18 cellular contexts compared by ENCODE assay signal in the genomic region with DNA sequence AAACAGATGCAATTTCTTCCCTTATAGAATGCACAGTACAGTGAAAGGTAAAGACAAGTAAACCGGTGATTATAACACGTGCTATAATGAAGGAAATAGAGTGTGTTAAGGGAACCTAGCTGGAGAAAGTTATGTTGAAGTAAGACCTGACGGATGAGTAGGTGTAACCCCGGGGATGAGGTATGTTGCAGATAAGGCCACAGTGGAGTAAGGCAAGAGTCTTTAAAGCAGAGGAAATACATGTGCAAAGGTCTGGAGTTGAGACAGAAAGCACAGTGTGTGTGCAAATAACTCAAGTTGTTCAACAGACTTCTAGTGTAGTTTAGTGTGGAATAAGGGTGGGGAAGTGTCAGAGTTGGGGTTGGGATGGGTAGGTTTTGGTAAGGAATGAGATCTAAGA. TPM values are rescaled to one million over a fixed set of nuclear protein-coding genes. Genes with fewer than 3 reads are reported as not detected.
A peak's percentile ranks its signal among the peaks of the same experiment; 100 is the strongest.
DNase-seq lines count a peak whose midpoint lies in the region; ATAC-seq, FAIRE-seq and TF ChIP-seq lines count a peak whose summit lies in the region.
"Had no signal": no experiment of that assay in that cellular context is flagged by ENCODE, and none has a peak within 500 bp of the region (broad histone marks: within the 10 kb centered on the region; RNA-seq: fewer than 3 reads in every experiment).

No MANE protein-coding gene starts in this region.

- peaks cover 27% of the 10 kb centered on the region for H3K4me1 ChIP-seq in HepG2 (ENCODE audit: insufficient read depth, low read length)
- peaks cover 0 to 15% (median 0%) of the 10 kb centered on the region in 4 donors for H3K4me1 ChIP-seq in right lobe of liver
- H3K4me1 ChIP-seq in hepatocyte (ENCODE audit: insufficient read depth), result peaks cover 7% of the 10 kb centered on the region
- peaks cover 0 to 43% (median 9%) of the 10 kb centered on the region in 4 donors for H3K4me1 ChIP-seq in tibial nerve

- H3K9me3 ChIP-seq in HepG2 (ENCODE audit: low read length), result no peaks in the 10 kb centered on the region
- H3K9me3 ChIP-seq in right lobe of liver, result no peaks in the 10 kb centered on the region
- H3K9me3 ChIP-seq in T-helper 17 cell (ENCODE audit: control insufficient read depth, low read length, poor library complexity, severe bottlenecking), result no peaks in the 10 kb centered on the region
- H3K9me3 ChIP-seq in hepatocyte (ENCODE audit: low read depth), result no peaks in the 10 kb centered on the region
- no peaks in the 10 kb centered on the region for H3K9me3 ChIP-seq in tibial nerve

- H2AFZ ChIP-seq in HepG2 (ENCODE audit: low read length) (no peak overlapping the region), hepatocyte (no peak overlapping the region)

- H3K4me1 Mint-ChIP-seq in T-helper 17 cell, result peaks cover 23% of the 10 kb centered on the region

- H3K9ac ChIP-seq in HepG2 (ENCODE audit: insufficient read depth, low read depth, low read length), result no peak overlapping the region

- WGBS in HepG2 (ENCODE audit: low lambda C conversion rate), result 81% methylated on average over 4 of the region's 4 CpGs
- 83% methylated on average over 4 of the region's 4 CpGs for WGBS in right lobe of liver (ENCODE audit: insufficient coverage, low coverage, low lambda C conversion rate, missing lambda C conversion rate)
- WGBS in hepatocyte (ENCODE audit: low lambda C conversion rate, missing lambda C conversion rate), result 64% methylated on average over 4 of the region's 4 CpGs
- WGBS in tibial nerve, 2 donors, result 87 to 91% methylated on average over 4 of the region's 4 CpGs

- FAIRE-seq in HepG2 (lab: Jason Lieb, UNC), result no peak
- FAIRE-seq: GM12891, HTR-8/SVneo, RCC 7860 had no signal

- TF ChIP-seq RAD21 in HepG2 (CRISPR knock-in tag; IDR thresholded peaks at IDR 0.05), result no peak

- H3K27me3 ChIP-seq in HepG2 (ENCODE audit: control insufficient read depth in 1 of 2, insufficient read depth in 2 of 2, low read length in 2 of 2) (peaks cover 0 to 3% of the 10 kb centered on the region in 2 experiments; a peak in 1 of 5 replicates), right lobe of liver (no peaks in the 10 kb centered on the region), hepatocyte (no peaks in the 10 kb centered on the region), tibial nerve (no peaks in the 10 kb centered on the region)

- no peak for ATAC-seq in HepG2
- no peak for ATAC-seq in right lobe of liver
- ATAC-seq in T-helper 17 cell, result no peak

- no peaks in the 10 kb centered on the region for H3K36me3 ChIP-seq in HepG2 (replicated peaks in 1 of 2; ENCODE audit: control insufficient read depth in 1 of 2, insufficient read depth in 2 of 2, low read length in 2 of 2)
- no peaks in the 10 kb centered on the region for H3K36me3 ChIP-seq in right lobe of liver
- H3K36me3 ChIP-seq in hepatocyte (replicated peaks; ENCODE audit: insufficient read depth, low read depth), result no peaks in the 10 kb centered on the region
- peaks cover 0 to 14% (median 0%) of the 10 kb centered on the region in 3 donors for H3K36me3 ChIP-seq in tibial nerve

- H3K27me3 Mint-ChIP-seq in T-helper 17 cell, result no peaks in the 10 kb centered on the region

- TF ChIP-seq CTCF in HepG2 (CRISPR knock-in tag; IDR thresholded peaks at IDR 0.05) (no peak), right lobe of liver (IDR thresholded peaks at IDR 0.05) (no peak), hepatocyte (IDR thresholded peaks at IDR 0.05; ENCODE audit: poor library complexity) (no peak), tibial nerve (IDR thresholded peaks at IDR 0.05) (no peak), GM10248 (IDR thresholded peaks at IDR 0.05; ENCODE audit: control extremely low read depth, extremely low read depth, low read depth, missing control alignments) (no peak)

- H4K20me1 ChIP-seq in HepG2 (ENCODE audit: insufficient read depth, low read length), result no peaks in the 10 kb centered on the region
- H4K20me1 ChIP-seq in hepatocyte (ENCODE audit: insufficient read depth, poor library complexity, severe bottlenecking), result no peaks in the 10 kb centered on the region

- H3K27ac Mint-ChIP-seq in T-helper 17 cell, result peak overlapping the region; percentile 12

- H3K4me2 ChIP-seq in HepG2 (ENCODE audit: low read depth, low read length) (0 out of 2 replicates have a peak overlapping the region, but pooled peaks have one; percentile 15), hepatocyte (peak overlapping the region; percentile 40)

- peaks cover 3% of the 10 kb centered on the region for H3K36me3 Mint-ChIP-seq in T-helper 17 cell (ENCODE audit: low read depth)

- POLR2A ChIA-PET in HepG2 (lab: Yijun Ruan, JAX) (no interaction called here), GM10248 (lab: Yijun Ruan, JAX) (interaction anchor here (0.7 kb wide), 1 partner anchor 96 kb away, joined by 3 read pairs; no protein-coding TSS in a partner anchor)

- intact Hi-C loops in HepG2 (cut with micrococcal nuclease; ENCODE audit: unreplicated experiment), result no loop called here
- intact Hi-C loops in right lobe of liver (cut with DNase I), result no loop called here

- H3K4me3 Mint-ChIP-seq in T-helper 17 cell, result no peak overlapping the region

- TF ChIP-seq EP300 in HepG2 (IDR thresholded peaks at IDR 0.05; ENCODE audit: low read depth in 2 of 2, low read length in 2 of 2) (no peak), HepG2 (CRISPR knock-in tag; IDR thresholded peaks at IDR 0.05; ENCODE audit: borderline replicate concordance) (no peak), tibial nerve (IDR thresholded peaks at IDR 0.05) (no peak)

- H3K27ac ChIP-seq in HepG2 (ENCODE audit: extremely low read length, insufficient read depth, low read length), result no peak overlapping the region
- H3K27ac ChIP-seq in right lobe of liver, result no peak overlapping the region
- H3K27ac ChIP-seq in hepatocyte, result no peak overlapping the region
- no peak overlapping the region for H3K27ac ChIP-seq in tibial nerve

- no peak for DNase-seq in HepG2 (ENCODE audit: low spot score)
- no peak for DNase-seq in right lobe of liver
- DNase-seq in T-helper 17 cell, result no peak
- DNase-seq in hepatocyte (ENCODE audit: low spot score), result no peak
- no peak for DNase-seq in NCI-H2171 (lab: John Stamatoyannopoulos, UW)
- DNase-seq in tibial nerve (ENCODE audit: low spot score in 2 of 2), result no peak
- no peak for DNase-seq in GM10248 (ENCODE audit: extremely low spot score)
- DNase-seq in mucosa of gallbladder (ENCODE audit: low spot score), result no peak
- DNase-seq: Calu3, HCEC 1CT, NCI-H1105 treated with DMSO at 0.1 percent for 48 hours, NCI-H187, NCI-H446, NCI-H774, SHP77 treated with DMSO at 0.1 percent for 48 hours had no signal

- H3K9me2 ChIP-seq in hepatocyte (replicated peaks; ENCODE audit: insufficient read depth), result no peaks in the 10 kb centered on the region

- H3K4me3 ChIP-seq in HepG2 (replicated peaks in 1 of 3; ENCODE audit: insufficient read depth in 1 of 3, low read depth in 2 of 3, low read length in 3 of 3) (no peak overlapping the region), right lobe of liver (no peak overlapping the region), hepatocyte (no peak overlapping the region), tibial nerve (no peak overlapping the region)

- in situ Hi-C loops in HepG2 (cut with HindIII; ENCODE audit: extremely low pct_ligation_motif_present, low pct_unique_long_range_greater_than_20kb), result no loop called here

- CTCF ChIA-PET in HepG2 (lab: Yijun Ruan, JAX; ENCODE audit: low intra/inter-chr PET ratio, low total read pairs) (no interaction called here), GM10248 (lab: Yijun Ruan, JAX) (no interaction called here)

- no TSS peak for BruUV-seq in HepG2 (replicated peaks; lab: Mats Ljungman, UMichigan)

- no peak for TF ChIP-seq POLR2A in HepG2 (IDR thresholded peaks at IDR 0.05; ENCODE audit: insufficient read depth in 1 of 2, low read depth in 2 of 2, low read length in 2 of 2)
- TF ChIP-seq POLR2A in right lobe of liver (IDR thresholded peaks at IDR 0.05), result no peak
- no peak for TF ChIP-seq POLR2A in tibial nerve (IDR thresholded peaks at IDR 0.05)

- H3K79me2 ChIP-seq in HepG2 (ENCODE audit: insufficient read depth, low read length), result peaks cover 22% of the 10 kb centered on the region
- H3K79me2 ChIP-seq in hepatocyte, result peaks cover 72% of the 10 kb centered on the region

RNA-seq across cellular contexts. Expression of a gene that starts 2.9 kb away (rescaled TPM):
- total RNA-seq in HepG2 (2016; rRNA removed; fragmentation: Illumina TruSeq; extraction: Trizol) (10.2 and 15.8 TPM in 2 replicates), right lobe of liver (10 to 100 TPM in 4 of 6 experiments, 1 to 10 TPM in 2; 5.1 to 32.5 (median 18.2) TPM), T-helper 17 cell (1 to 10 TPM; 7.8 to 9.5 TPM), hepatocyte (10.5 and 11.8 TPM in 2 replicates), tibial nerve (10 to 100 TPM in 3 of 4 donors, 1 to 10 TPM in 1; 8.1 to 10.7 (median 10.3) TPM), mucosa of gallbladder (17.0 TPM)
- total RNA-seq in HepG2 (2016; cell fraction: cytosol; rRNA removed; fragmentation: Illumina TruSeq; extraction: Trizol; ENCODE audit: low read depth), result 1.3 and 1.4 TPM in 2 replicates
- 9.3 and 15.0 TPM in 2 replicates for total RNA-seq in HepG2 (2016; cell fraction: insoluble cytoplasmic fraction; rRNA removed; fragmentation: Illumina TruSeq; extraction: Trizol)
- 1.9 and 3.0 TPM in 2 replicates for total RNA-seq in HepG2 (2016; cell fraction: membrane; rRNA removed; fragmentation: Illumina TruSeq; extraction: Trizol)
- total RNA-seq in HepG2 (2016; cell fraction: nucleus; rRNA removed; fragmentation: Illumina TruSeq; extraction: Trizol), result 10.4 and 13.2 TPM in 2 replicates
- polyA plus RNA-seq in HepG2 (2011; rRNA removed) (3.3 and 4.2 TPM in 2 replicates), hepatocyte (6.5 and 9.2 TPM in 2 replicates)
- 1.3 and 2.1 TPM in 2 replicates for polyA plus RNA-seq in HepG2 (2011; cell fraction: cytosol; rRNA removed)
- 1.00 and 1.3 TPM in 2 replicates for polyA plus RNA-seq in HepG2 (2011; cell fraction: nucleus; rRNA removed)
- polyA plus RNA-seq in HepG2 (2012), result 5.7 and 8.7 TPM in 2 replicates
- polyA plus RNA-seq in HepG2 (2016; cell fraction: cytosol; fragmentation: Illumina TruSeq; extraction: Trizol; ENCODE audit: low read depth), result 0.31 and 0.46 TPM in 2 replicates
- 6.5 and 7.6 TPM in 2 replicates for polyA plus RNA-seq in HepG2 (2016; cell fraction: insoluble cytoplasmic fraction; fragmentation: Illumina TruSeq; extraction: Trizol; ENCODE audit: low read depth)
- polyA plus RNA-seq in HepG2 (2016; cell fraction: membrane; fragmentation: Illumina TruSeq; extraction: Trizol; ENCODE audit: low read depth), result 1.00 and 1.1 TPM in 2 replicates
- 5.0 TPM in 2 replicates for polyA plus RNA-seq in HepG2 (2016; cell fraction: nucleus; fragmentation: Illumina TruSeq; extraction: Trizol; ENCODE audit: insufficient read depth, low read depth)
- 4.5 and 5.8 TPM in 2 replicates for polyA minus RNA-seq in HepG2 (2011; rRNA and poly(A)+ RNA removed; ENCODE audit: low replicate concordance)
- polyA minus RNA-seq in HepG2 (2011; cell fraction: cytosol; rRNA and poly(A)+ RNA removed), result 2.6 and 2.7 TPM in 2 replicates
- polyA minus RNA-seq in HepG2 (2011; cell fraction: nucleus; rRNA and poly(A)+ RNA removed), result 16.3 and 16.9 TPM in 2 replicates

RNA-seq across cellular contexts. Expression of a gene that starts 19.3 kb away (rescaled TPM):
- 31.0 and 37.7 TPM in 2 replicates for total RNA-seq in HepG2 (2016; rRNA removed; fragmentation: Illumina TruSeq; extraction: Trizol)
- 7.0 and 7.1 TPM in 2 replicates for total RNA-seq in HepG2 (2016; cell fraction: cytosol; rRNA removed; fragmentation: Illumina TruSeq; extraction: Trizol; ENCODE audit: low read depth)
- 31.0 and 39.6 TPM in 2 replicates for total RNA-seq in HepG2 (2016; cell fraction: insoluble cytoplasmic fraction; rRNA removed; fragmentation: Illumina TruSeq; extraction: Trizol)
- 21.0 and 21.2 TPM in 2 replicates for total RNA-seq in HepG2 (2016; cell fraction: membrane; rRNA removed; fragmentation: Illumina TruSeq; extraction: Trizol)
- total RNA-seq in HepG2 (2016; cell fraction: nucleus; rRNA removed; fragmentation: Illumina TruSeq; extraction: Trizol), result 25.1 and 25.3 TPM in 2 replicates
- polyA plus RNA-seq in HepG2 (2011; rRNA removed), result 19.3 and 22.7 TPM in 2 replicates
- 10.1 and 13.4 TPM in 2 replicates for polyA plus RNA-seq in HepG2 (2011; cell fraction: cytosol; rRNA removed)
- 7.0 and 9.6 TPM in 2 replicates for polyA plus RNA-seq in HepG2 (2011; cell fraction: nucleus; rRNA removed)
- 21.3 and 28.6 TPM in 2 replicates for polyA plus RNA-seq in HepG2 (2012)
- 11.0 and 11.6 TPM in 2 replicates for polyA plus RNA-seq in HepG2 (2016; cell fraction: cytosol; fragmentation: Illumina TruSeq; extraction: Trizol; ENCODE audit: low read depth)
- 50.8 and 50.9 TPM in 2 replicates for polyA plus RNA-seq in HepG2 (2016; cell fraction: insoluble cytoplasmic fraction; fragmentation: Illumina TruSeq; extraction: Trizol; ENCODE audit: low read depth)
- 21.7 and 22.9 TPM in 2 replicates for polyA plus RNA-seq in HepG2 (2016; cell fraction: membrane; fragmentation: Illumina TruSeq; extraction: Trizol; ENCODE audit: low read depth)
- polyA plus RNA-seq in HepG2 (2016; cell fraction: nucleus; fragmentation: Illumina TruSeq; extraction: Trizol; ENCODE audit: insufficient read depth, low read depth), result 30.3 and 32.0 TPM in 2 replicates
- polyA minus RNA-seq in HepG2 (2011; rRNA and poly(A)+ RNA removed; ENCODE audit: low replicate concordance), result 8.7 and 11.8 TPM in 2 replicates
- polyA minus RNA-seq in HepG2 (2011; cell fraction: cytosol; rRNA and poly(A)+ RNA removed), result 11.2 and 11.9 TPM in 2 replicates
- polyA minus RNA-seq in HepG2 (2011; cell fraction: nucleus; rRNA and poly(A)+ RNA removed), result 31.8 TPM in 2 replicates
- 10 to 100 TPM; 12.5 to 20.1 (median 14.7) TPM for total RNA-seq in right lobe of liver
- total RNA-seq in T-helper 17 cell, result 10 to 100 TPM; 43.6 to 44.4 TPM
- total RNA-seq in hepatocyte, result 38.9 and 41.7 TPM in 2 replicates
- polyA plus RNA-seq in hepatocyte, result 37.2 and 43.7 TPM in 2 replicates
- total RNA-seq in tibial nerve, result 10 to 100 TPM; 21.9 to 30.6 (median 23.2) TPM
- 38.1 TPM for total RNA-seq in mucosa of gallbladder
